In genomic region chr17:29588561-29589411, GRCh38 we compare ENCODE assay signal across 1 cellular context.
TF ChIP-seq lines count a peak whose summit lies in the region.

No MANE protein-coding gene starts in this region.

TF ChIP-seq in HEK293, 187 proteins besides CTCF, POLR2A, EP300 and RAD21 (continued from another document and continues in another):
- TF ChIP-seq, protein P1, sequence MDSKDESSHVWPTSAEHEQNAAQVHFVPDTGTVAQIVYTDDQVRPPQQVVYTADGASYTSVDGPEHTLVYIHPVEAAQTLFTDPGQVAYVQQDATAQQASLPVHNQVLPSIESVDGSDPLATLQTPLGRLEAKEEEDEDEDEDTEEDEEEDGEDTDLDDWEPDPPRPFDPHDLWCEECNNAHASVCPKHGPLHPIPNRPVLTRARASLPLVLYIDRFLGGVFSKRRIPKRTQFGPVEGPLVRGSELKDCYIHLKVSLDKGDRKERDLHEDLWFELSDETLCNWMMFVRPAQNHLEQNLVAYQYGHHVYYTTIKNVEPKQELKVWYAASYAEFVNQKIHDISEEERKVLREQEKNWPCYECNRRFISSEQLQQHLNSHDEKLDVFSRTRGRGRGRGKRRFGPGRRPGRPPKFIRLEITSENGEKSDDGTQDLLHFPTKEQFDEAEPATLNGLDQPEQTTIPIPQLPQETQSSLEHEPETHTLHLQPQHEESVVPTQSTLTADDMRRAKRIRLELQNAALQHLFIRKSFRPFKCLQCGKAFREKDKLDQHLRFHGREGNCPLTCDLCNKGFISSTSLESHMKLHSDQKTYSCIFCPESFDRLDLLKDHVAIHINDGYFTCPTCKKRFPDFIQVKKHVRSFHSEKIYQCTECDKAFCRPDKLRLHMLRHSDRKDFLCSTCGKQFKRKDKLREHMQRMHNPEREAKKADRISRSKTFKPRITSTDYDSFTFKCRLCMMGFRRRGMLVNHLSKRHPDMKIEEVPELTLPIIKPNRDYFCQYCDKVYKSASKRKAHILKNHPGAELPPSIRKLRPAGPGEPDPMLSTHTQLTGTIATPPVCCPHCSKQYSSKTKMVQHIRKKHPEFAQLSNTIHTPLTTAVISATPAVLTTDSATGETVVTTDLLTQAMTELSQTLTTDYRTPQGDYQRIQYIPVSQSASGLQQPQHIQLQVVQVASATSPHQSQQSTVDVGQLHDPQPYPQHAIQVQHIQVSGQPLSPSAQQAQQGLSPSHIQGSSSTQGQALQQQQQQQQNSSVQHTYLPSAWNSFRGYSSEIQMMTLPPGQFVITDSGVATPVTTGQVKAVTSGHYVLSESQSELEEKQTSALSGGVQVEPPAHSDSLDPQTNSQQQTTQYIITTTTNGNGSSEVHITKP (tag by site-specific recombination; IDR thresholded peaks at IDR 0.05) = no peak
- TF ChIP-seq ZFP3 (tag by site-specific recombination; IDR thresholded peaks at IDR 0.05; ENCODE audit: low read depth) = no peak
- TF ChIP-seq ZBTB44 (tag by site-specific recombination; IDR thresholded peaks at IDR 0.05) = no peak
- TF ChIP-seq ZNF239 (tag by site-specific recombination; IDR thresholded peaks at IDR 0.05) = no peak
- no peak for TF ChIP-seq ZNF449 (tag by site-specific recombination; IDR thresholded peaks at IDR 0.05)
- peak; percentile 73; the same call in 1 of the 2 replicates for TF ChIP-seq ZNF335 (tag by site-specific recombination; conservative IDR thresholded peaks at IDR 0.05)
- TF ChIP-seq, protein P2, sequence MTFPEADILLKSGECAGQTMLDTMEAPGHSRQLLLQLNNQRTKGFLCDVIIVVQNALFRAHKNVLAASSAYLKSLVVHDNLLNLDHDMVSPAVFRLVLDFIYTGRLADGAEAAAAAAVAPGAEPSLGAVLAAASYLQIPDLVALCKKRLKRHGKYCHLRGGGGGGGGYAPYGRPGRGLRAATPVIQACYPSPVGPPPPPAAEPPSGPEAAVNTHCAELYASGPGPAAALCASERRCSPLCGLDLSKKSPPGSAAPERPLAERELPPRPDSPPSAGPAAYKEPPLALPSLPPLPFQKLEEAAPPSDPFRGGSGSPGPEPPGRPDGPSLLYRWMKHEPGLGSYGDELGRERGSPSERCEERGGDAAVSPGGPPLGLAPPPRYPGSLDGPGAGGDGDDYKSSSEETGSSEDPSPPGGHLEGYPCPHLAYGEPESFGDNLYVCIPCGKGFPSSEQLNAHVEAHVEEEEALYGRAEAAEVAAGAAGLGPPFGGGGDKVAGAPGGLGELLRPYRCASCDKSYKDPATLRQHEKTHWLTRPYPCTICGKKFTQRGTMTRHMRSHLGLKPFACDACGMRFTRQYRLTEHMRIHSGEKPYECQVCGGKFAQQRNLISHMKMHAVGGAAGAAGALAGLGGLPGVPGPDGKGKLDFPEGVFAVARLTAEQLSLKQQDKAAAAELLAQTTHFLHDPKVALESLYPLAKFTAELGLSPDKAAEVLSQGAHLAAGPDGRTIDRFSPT (tag by site-specific recombination; IDR thresholded peaks at IDR 0.05) = peak; percentile 68; the same call in 1 of the 2 replicates
- TF ChIP-seq, protein P3, sequence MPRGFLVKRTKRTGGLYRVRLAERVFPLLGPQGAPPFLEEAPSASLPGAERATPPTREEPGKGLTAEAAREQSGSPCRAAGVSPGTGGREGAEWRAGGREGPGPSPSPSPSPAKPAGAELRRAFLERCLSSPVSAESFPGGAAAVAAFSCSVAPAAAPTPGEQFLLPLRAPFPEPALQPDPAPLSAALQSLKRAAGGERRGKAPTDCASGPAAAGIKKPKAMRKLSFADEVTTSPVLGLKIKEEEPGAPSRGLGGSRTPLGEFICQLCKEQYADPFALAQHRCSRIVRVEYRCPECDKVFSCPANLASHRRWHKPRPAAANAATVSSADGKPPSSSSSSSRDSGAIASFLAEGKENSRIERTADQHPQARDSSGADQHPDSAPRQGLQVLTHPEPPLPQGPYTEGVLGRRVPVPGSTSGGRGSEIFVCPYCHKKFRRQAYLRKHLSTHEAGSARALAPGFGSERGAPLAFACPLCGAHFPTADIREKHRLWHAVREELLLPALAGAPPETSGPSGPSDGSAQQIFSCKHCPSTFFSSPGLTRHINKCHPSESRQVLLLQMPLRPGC (tag by site-specific recombination; IDR thresholded peaks at IDR 0.05) = no peak
- no peak for TF ChIP-seq OVOL3 (tag by site-specific recombination; IDR thresholded peaks at IDR 0.05)
- peak; percentile 64 for TF ChIP-seq ZBTB26 (tag by site-specific recombination; optimal IDR thresholded peaks at IDR 0.05)
- TF ChIP-seq ZNF324 (tag by site-specific recombination; IDR thresholded peaks at IDR 0.05) = no peak
- TF ChIP-seq ZNF843 (tag by site-specific recombination; IDR thresholded peaks at IDR 0.05) = no peak
- TF ChIP-seq ZNF560 (tag by site-specific recombination; IDR thresholded peaks at IDR 0.05; ENCODE audit: borderline replicate concordance) = no peak
- no peak for TF ChIP-seq ZNF19 (tag by site-specific recombination; IDR thresholded peaks at IDR 0.05; ENCODE audit: low read depth)
- no peak for TF ChIP-seq ZNF501 (tag by site-specific recombination; IDR thresholded peaks at IDR 0.05)
- no peak for TF ChIP-seq ZNF292 (tag by site-specific recombination; IDR thresholded peaks at IDR 0.05; ENCODE audit: borderline replicate concordance, low read depth)
- no peak for TF ChIP-seq ZNF792 (tag by site-specific recombination; IDR thresholded peaks at IDR 0.05)
- no peak for TF ChIP-seq ZNF214 (tag by site-specific recombination; IDR thresholded peaks at IDR 0.05; ENCODE audit: borderline replicate concordance)
- no peak for TF ChIP-seq ZNF248 (tag by site-specific recombination; IDR thresholded peaks at IDR 0.05)
- TF ChIP-seq ZBTB8A (tag by site-specific recombination; IDR thresholded peaks at IDR 0.05) = peak; percentile 44
- no peak for TF ChIP-seq ZNF660 (tag by site-specific recombination; IDR thresholded peaks at IDR 0.05)
- no peak for TF ChIP-seq ZNF23 (tag by site-specific recombination; IDR thresholded peaks at IDR 0.05; ENCODE audit: borderline replicate concordance)
- no peak for TF ChIP-seq ZNF768 (tag by site-specific recombination; IDR thresholded peaks at IDR 0.05)
- no peak for TF ChIP-seq ZNF837 (tag by site-specific recombination; IDR thresholded peaks at IDR 0.05)
- TF ChIP-seq ZNF274 (IDR thresholded peaks at IDR 0.05; ENCODE audit: low read length) = no peak
- no peak for TF ChIP-seq ZNF274 (tag by site-specific recombination; IDR thresholded peaks at IDR 0.05; ENCODE audit: borderline replicate concordance)
- TF ChIP-seq REST (tag by site-specific recombination; IDR thresholded peaks at IDR 0.05) = no peak
- TF ChIP-seq ZFP37 (tag by site-specific recombination; IDR thresholded peaks at IDR 0.05) = no peak
- no peak for TF ChIP-seq ZNF2 (tag by site-specific recombination; IDR thresholded peaks at IDR 0.05)
- TF ChIP-seq, protein P4, sequence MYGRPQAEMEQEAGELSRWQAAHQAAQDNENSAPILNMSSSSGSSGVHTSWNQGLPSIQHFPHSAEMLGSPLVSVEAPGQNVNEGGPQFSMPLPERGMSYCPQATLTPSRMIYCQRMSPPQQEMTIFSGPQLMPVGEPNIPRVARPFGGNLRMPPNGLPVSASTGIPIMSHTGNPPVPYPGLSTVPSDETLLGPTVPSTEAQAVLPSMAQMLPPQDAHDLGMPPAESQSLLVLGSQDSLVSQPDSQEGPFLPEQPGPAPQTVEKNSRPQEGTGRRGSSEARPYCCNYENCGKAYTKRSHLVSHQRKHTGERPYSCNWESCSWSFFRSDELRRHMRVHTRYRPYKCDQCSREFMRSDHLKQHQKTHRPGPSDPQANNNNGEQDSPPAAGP (tag by site-specific recombination; IDR thresholded peaks at IDR 0.05) = no peak
- no peak for TF ChIP-seq ZNF16 (tag by site-specific recombination; IDR thresholded peaks at IDR 0.05; ENCODE audit: low read depth)
- TF ChIP-seq ZNF555 (tag by site-specific recombination; conservative IDR thresholded peaks at IDR 0.05) = no peak
- no peak for TF ChIP-seq ZNF654 (tag by site-specific recombination; IDR thresholded peaks at IDR 0.05; ENCODE audit: low read depth)
- TF ChIP-seq ZBTB6 (tag by site-specific recombination; IDR thresholded peaks at IDR 0.05) = no peak
- no peak for TF ChIP-seq ZNF174 (tag by site-specific recombination; IDR thresholded peaks at IDR 0.05)
- TF ChIP-seq ZNF600 (tag by site-specific recombination; IDR thresholded peaks at IDR 0.05) = peak; percentile 53; the same call in 1 of the 2 replicates
- TF ChIP-seq ZNF223 (tag by site-specific recombination; IDR thresholded peaks at IDR 0.05) = no peak
- TF ChIP-seq, protein P5, sequence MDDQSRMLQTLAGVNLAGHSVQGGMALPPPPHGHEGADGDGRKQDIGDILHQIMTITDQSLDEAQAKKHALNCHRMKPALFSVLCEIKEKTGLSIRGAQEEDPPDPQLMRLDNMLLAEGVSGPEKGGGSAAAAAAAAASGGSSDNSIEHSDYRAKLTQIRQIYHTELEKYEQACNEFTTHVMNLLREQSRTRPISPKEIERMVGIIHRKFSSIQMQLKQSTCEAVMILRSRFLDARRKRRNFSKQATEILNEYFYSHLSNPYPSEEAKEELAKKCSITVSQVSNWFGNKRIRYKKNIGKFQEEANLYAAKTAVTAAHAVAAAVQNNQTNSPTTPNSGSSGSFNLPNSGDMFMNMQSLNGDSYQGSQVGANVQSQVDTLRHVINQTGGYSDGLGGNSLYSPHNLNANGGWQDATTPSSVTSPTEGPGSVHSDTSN (CRISPR knock-in tag; IDR thresholded peaks at IDR 0.05) = no peak
- TF ChIP-seq MYNN (tag by site-specific recombination; IDR thresholded peaks at IDR 0.05; ENCODE audit: borderline replicate concordance) = no peak
- TF ChIP-seq HOXA7 (CRISPR knock-in tag; IDR thresholded peaks at IDR 0.05; ENCODE audit: borderline replicate concordance) = no peak
- TF ChIP-seq ZNF549 (tag by site-specific recombination; IDR thresholded peaks at IDR 0.05) = no peak
- no peak for TF ChIP-seq ZNF510 (tag by site-specific recombination; IDR thresholded peaks at IDR 0.05; ENCODE audit: insufficient replicate concordance)
- peak; percentile 68; the same call in 1 of the 2 replicates for TF ChIP-seq ZEB2 (tag by site-specific recombination; IDR thresholded peaks at IDR 0.05)
